ENCODE assay signal across 8 cellular contexts in genomic region chr17:7015587-7016020, GRCh38. TPM values are rescaled to one million over a fixed set of nuclear protein-coding genes. Genes with fewer than 3 reads are reported as not detected.
DNase-seq lines count a peak whose midpoint lies in the region; ATAC-seq and TF ChIP-seq lines count a peak whose summit lies in the region.

No MANE protein-coding gene starts in this region.

- no peak for ATAC-seq in esophagus mucosa
- ATAC-seq in HG03196 (IDR thresholded peaks at IDR 0.05; ENCODE audit: unreplicated experiment) = no peak

- H3K4me1 ChIP-seq in mesodermal cell (ENCODE audit: control insufficient read depth, insufficient read depth, low read length, poor library complexity, severe bottlenecking) = peaks cover 21% of the 10 kb centered on the region

- peaks cover 0 to 5% (median 0%) of the 10 kb centered on the region in 5 experiments for H3K9me3 Mint-ChIP-seq in brain

- H3K27me3 Mint-ChIP-seq in brain = peaks cover 12% of the 10 kb centered on the region

- no peak for TF ChIP-seq CTCF in brain (conservative IDR thresholded peaks at IDR 0.05)

- peaks cover 22% of the 10 kb centered on the region for H3K36me3 ChIP-seq in mesodermal cell (ENCODE audit: control insufficient read depth, insufficient read depth, low read length)

- H3K4me3 ChIP-seq in mesodermal cell (ENCODE audit: extremely low read depth, insufficient read depth, low read length, poor library complexity, severe bottlenecking) = peak overlapping the region; percentile 95

- H3K9me3 ChIP-seq in mesodermal cell (ENCODE audit: control insufficient read depth, low read length) = no peaks in the 10 kb centered on the region

- peaks cover 7% of the 10 kb centered on the region for H3K36me3 Mint-ChIP-seq in brain

- peak overlapping the region; percentile 90 to 97 (median 92) for H3K4me3 Mint-ChIP-seq in brain

- peak overlapping the region; percentile 86 for H3K27ac ChIP-seq in mesodermal cell (ENCODE audit: low read depth, low read length, severe bottlenecking)

- peak overlapping the region; percentile 95 to 99 (median 97) for H3K27ac Mint-ChIP-seq in brain

- WGBS in mesodermal cell (ENCODE audit: insufficient coverage in 2 of 2), 2 experiments = 78 to 79% methylated on average over 5 to 7 of the region's 16 CpGs

- peak; percentile 29 for DNase-seq in stimulated activated CD4-positive, alpha-beta T cell treated with anti-CD3 and anti-CD28 coated beads, Interleukin-1b, Interleukin-23, amount 100 ng/mL, for 48 hours
- DNase-seq in stimulated activated CD4-positive, alpha-beta T cell treated with anti-CD3 and anti-CD28 coated beads, Interleukin-4, amount 100 ng/mL, for 24 hours = no peak
- DNase-seq in amygdala (lab: John Stamatoyannopoulos, UW) (no peak), NCI-H128 (lab: John Stamatoyannopoulos, UW; ENCODE audit: unreplicated experiment) (no peak)

- H3K4me1 Mint-ChIP-seq in brain = peaks cover 59% of the 10 kb centered on the region

RNA-seq across cellular contexts. Expression of gene RNASEK, which starts 3.2 kb away (rescaled TPM):
- polyA plus RNA-seq in brain (ENCODE audit: insufficient read depth, low read depth, low replicate concordance) = 746 TPM
- 315 TPM for polyA plus RNA-seq in mesodermal cell (2013, experiment 1 of 2)
- 270 TPM for polyA plus RNA-seq in mesodermal cell (2013, experiment 2 of 2)
- 126 TPM for total RNA-seq in esophagus mucosa

RNA-seq across cellular contexts. Expression of gene BCL6B, which starts 7.2 kb away (rescaled TPM):
- 2.9 TPM for polyA plus RNA-seq in brain (ENCODE audit: insufficient read depth, low read depth, low replicate concordance)
- 12.5 TPM for polyA plus RNA-seq in mesodermal cell (2013, experiment 1 of 2)
- polyA plus RNA-seq in mesodermal cell (2013, experiment 2 of 2) = 8.3 TPM
- 3.7 TPM for total RNA-seq in esophagus mucosa

RNA-seq across cellular contexts. Expression of gene ALOX12, which starts 19.8 kb away (rescaled TPM):
- not detected for polyA plus RNA-seq in brain (ENCODE audit: insufficient read depth, low read depth, low replicate concordance)
- polyA plus RNA-seq in mesodermal cell (2013, experiment 1 of 2) = 0.33 TPM
- 0.25 TPM for polyA plus RNA-seq in mesodermal cell (2013, experiment 2 of 2)
- 16.9 TPM for total RNA-seq in esophagus mucosa

RNA-seq across cellular contexts. Expression of gene SLC16A13, which starts 20.2 kb away (rescaled TPM):
- 1.8 TPM for polyA plus RNA-seq in brain (ENCODE audit: insufficient read depth, low read depth, low replicate concordance)
- polyA plus RNA-seq in mesodermal cell (2013, experiment 1 of 2) = 8.1 TPM
- 7.1 TPM for polyA plus RNA-seq in mesodermal cell (2013, experiment 2 of 2)
- 11.8 TPM for total RNA-seq in esophagus mucosa

RNA-seq across cellular contexts. Expression of gene SLC16A11, which starts 28.3 kb away (rescaled TPM):
- polyA plus RNA-seq in brain (ENCODE audit: insufficient read depth, low read depth, low replicate concordance) = 3.4 TPM
- 0.33 TPM for polyA plus RNA-seq in mesodermal cell (2013, experiment 1 of 2)
- polyA plus RNA-seq in mesodermal cell (2013, experiment 2 of 2) = not detected
- total RNA-seq in esophagus mucosa = 0.60 TPM
